In genomic region chr3:21752749-21753347, GRCh38 we compare ENCODE assay signal across 1 cellular context.
TF ChIP-seq lines count a peak whose summit lies in the region.

No MANE protein-coding gene starts in this region.

TF ChIP-seq in IMR-90, 13 proteins besides CTCF, POLR2A, EP300 and RAD21 (continued from another document):
- no peak for TF ChIP-seq SMC3 (IDR thresholded peaks at IDR 0.05; ENCODE audit: low read depth, low read length)
- no peak for TF ChIP-seq NFE2L2 (IDR thresholded peaks at IDR 0.05; ENCODE audit: low read depth, low read length)
- no peak for TF ChIP-seq CEBPB (IDR thresholded peaks at IDR 0.05; ENCODE audit: low read depth, low read length)
- no peak for TF ChIP-seq FOS (IDR thresholded peaks at IDR 0.05; ENCODE audit: low read depth, low read length)
